1 cellular context compared by ENCODE assay signal in the genomic region with DNA sequence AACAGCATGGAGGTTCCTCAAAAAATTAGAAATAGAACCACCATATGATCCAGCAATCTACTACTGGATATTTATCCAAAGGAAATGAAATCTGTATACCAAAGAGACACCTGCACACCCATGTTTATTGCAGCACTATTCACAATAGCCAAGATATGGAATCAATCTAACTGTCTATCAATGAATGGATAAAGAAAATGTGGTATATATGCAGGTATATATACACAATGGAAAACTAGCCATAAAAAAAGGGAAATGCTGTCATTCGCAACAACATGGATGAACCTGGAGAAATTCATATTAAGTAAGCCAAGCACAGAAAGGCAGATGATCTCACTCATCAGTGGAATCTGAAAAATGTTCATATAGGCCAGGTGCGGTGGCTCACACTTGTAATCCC.
TF ChIP-seq lines count a peak whose summit lies in the region.

No MANE protein-coding gene starts in this region.

TF ChIP-seq in neural cell, 6 proteins besides CTCF, POLR2A, EP300 and RAD21 (continued from another document):
- TF ChIP-seq, protein P1, sequence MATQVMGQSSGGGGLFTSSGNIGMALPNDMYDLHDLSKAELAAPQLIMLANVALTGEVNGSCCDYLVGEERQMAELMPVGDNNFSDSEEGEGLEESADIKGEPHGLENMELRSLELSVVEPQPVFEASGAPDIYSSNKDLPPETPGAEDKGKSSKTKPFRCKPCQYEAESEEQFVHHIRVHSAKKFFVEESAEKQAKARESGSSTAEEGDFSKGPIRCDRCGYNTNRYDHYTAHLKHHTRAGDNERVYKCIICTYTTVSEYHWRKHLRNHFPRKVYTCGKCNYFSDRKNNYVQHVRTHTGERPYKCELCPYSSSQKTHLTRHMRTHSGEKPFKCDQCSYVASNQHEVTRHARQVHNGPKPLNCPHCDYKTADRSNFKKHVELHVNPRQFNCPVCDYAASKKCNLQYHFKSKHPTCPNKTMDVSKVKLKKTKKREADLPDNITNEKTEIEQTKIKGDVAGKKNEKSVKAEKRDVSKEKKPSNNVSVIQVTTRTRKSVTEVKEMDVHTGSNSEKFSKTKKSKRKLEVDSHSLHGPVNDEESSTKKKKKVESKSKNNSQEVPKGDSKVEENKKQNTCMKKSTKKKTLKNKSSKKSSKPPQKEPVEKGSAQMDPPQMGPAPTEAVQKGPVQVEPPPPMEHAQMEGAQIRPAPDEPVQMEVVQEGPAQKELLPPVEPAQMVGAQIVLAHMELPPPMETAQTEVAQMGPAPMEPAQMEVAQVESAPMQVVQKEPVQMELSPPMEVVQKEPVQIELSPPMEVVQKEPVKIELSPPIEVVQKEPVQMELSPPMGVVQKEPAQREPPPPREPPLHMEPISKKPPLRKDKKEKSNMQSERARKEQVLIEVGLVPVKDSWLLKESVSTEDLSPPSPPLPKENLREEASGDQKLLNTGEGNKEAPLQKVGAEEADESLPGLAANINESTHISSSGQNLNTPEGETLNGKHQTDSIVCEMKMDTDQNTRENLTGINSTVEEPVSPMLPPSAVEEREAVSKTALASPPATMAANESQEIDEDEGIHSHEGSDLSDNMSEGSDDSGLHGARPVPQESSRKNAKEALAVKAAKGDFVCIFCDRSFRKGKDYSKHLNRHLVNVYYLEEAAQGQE (IDR thresholded peaks at IDR 0.05; ENCODE audit: borderline replicate concordance): no peak
- TF ChIP-seq SMC3 (conservative IDR thresholded peaks at IDR 0.05; ENCODE audit: poor library complexity): no peak
